Comparison of ENCODE assay signal across 8 cellular contexts in genomic region chr19:1653300-1653628, GRCh38. TPM values are rescaled to one million over a fixed set of nuclear protein-coding genes. Genes with fewer than 3 reads are reported as not detected.
A peak's percentile ranks its signal among the peaks of the same experiment; 100 is the strongest.
DNase-seq lines count a peak whose midpoint lies in the region; ATAC-seq and TF ChIP-seq lines count a peak whose summit lies in the region.

No MANE protein-coding gene starts in this region.

- peak overlapping the region; percentile 80 to 84 for H3K4me3 ChIP-seq in testis

- 13 to 14% methylated on average over 17 to 18 of the region's 18 CpGs for WGBS in testis, 2 donors

- intact Hi-C loops in testis (cut with DNase I; ENCODE audit: low total_unique reads), result no loop called here

- peak overlapping the region; percentile 100 for H3K27ac ChIP-seq in angular gyrus (ENCODE audit: low read depth, low read length)
- H3K27ac ChIP-seq in layer of hippocampus (ENCODE audit: low read depth, low read length), result peak overlapping the region; percentile 100
- H3K27ac ChIP-seq in testis, result peak overlapping the region; percentile 100

- H3K9me3 ChIP-seq in testis, result no peaks in the 10 kb centered on the region

- H3K27me3 ChIP-seq in layer of hippocampus (ENCODE audit: control insufficient read depth, insufficient read depth, low read length), result no peaks in the 10 kb centered on the region
- no peaks in the 10 kb centered on the region for H3K27me3 ChIP-seq in testis

- ATAC-seq in GM21515 (IDR thresholded peaks at IDR 0.05; ENCODE audit: unreplicated experiment), result no peak

- peaks cover 12% of the 10 kb centered on the region for H3K4me1 ChIP-seq in testis

- no peak for TF ChIP-seq CTCF in testis (IDR thresholded peaks at IDR 0.05)

- peak; percentile 53 to 82 for DNase-seq in NOMO-1 (lab: John Stamatoyannopoulos, UW; ENCODE audit: unreplicated experiment in 2 of 2)
- no peak for DNase-seq in NOMO-1 treated with DMSO at 0.1 percent for 48 hours (lab: John Stamatoyannopoulos, UW; ENCODE audit: unreplicated experiment)
- no peak for DNase-seq in testis
- no peak for DNase-seq in kidney glomerular epithelial cell (lab: John Stamatoyannopoulos, UW)
- no peak for DNase-seq in central memory CD4-positive, alpha-beta T cell

- TF ChIP-seq POLR2A in testis (IDR thresholded peaks at IDR 0.05), result no peak

- no peaks in the 10 kb centered on the region for H3K36me3 ChIP-seq in testis (ENCODE audit: low read depth, missing control alignments)

RNA-seq across cellular contexts. Expression of gene TCF3, which starts 0.8 kb away (rescaled TPM):
- total RNA-seq in testis, result 100 to 1,000 TPM; 330 to 423 TPM
- polyA plus RNA-seq in testis (ENCODE audit: insufficient read depth, low read depth, low replicate concordance), result 157 TPM

RNA-seq across cellular contexts. Expression of gene UQCR11, which starts 48.0 kb away (rescaled TPM):
- 10 to 100 TPM; 45.8 to 60.8 TPM for total RNA-seq in testis
- 105 TPM for polyA plus RNA-seq in testis (ENCODE audit: insufficient read depth, low read depth, low replicate concordance)

Comparison
In these comparisons a context has a peak if more than half of its experiments do, and no peak if none do; other contexts are left out.
1. DNase-seq: peak in NOMO-1 (2 of 2); none in NOMO-1 treated with DMSO at 0.1 percent for 48 hours (single experiment), testis (single experiment), kidney glomerular epithelial cell (single experiment) and central memory CD4-positive, alpha-beta T cell (single experiment).
2. Peak in every context shown above with its lines, with median percentiles within 50 percentile points of each other: H3K27ac ChIP-seq.